Comparison of ENCODE assay signal across 13 cellular contexts in the genomic region with DNA sequence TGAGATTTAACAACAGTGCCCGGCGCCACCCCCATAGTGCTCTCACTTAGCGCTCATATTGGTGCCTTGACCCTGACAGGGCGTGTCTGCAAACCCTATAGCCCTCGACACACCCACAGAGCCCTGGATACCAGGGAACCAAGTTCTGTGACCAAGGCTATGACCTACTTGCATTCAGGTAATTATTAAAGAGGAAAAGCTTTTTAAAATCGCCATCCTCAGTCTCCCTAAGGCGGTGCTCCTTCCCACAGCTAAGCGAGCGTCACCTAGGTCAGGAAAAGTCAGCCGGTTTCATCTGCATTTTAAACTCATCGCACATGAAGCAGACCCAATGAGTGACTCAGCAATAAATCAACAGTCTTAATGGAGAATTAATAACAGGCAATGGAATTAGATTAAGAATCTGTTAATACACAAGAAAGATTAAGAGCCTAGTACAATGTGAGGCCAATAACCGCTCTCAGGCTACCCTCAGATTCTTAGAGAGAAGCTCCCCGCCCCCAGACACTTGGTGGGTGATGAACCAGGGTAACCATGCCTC. TPM values are rescaled to one million over a fixed set of nuclear protein-coding genes. Genes with fewer than 3 reads are reported as not detected.
DNase-seq lines count a peak whose midpoint lies in the region; ATAC-seq, FAIRE-seq and TF ChIP-seq lines count a peak whose summit lies in the region.
"Had no signal": no experiment of that assay in that cellular context is flagged by ENCODE, and none has a peak within 500 bp of the region (broad histone marks: within the 10 kb centered on the region; RNA-seq: fewer than 3 reads in every experiment).

No MANE protein-coding gene starts in this region.

- no peaks in the 10 kb centered on the region for H3K79me2 ChIP-seq in K562 (ENCODE audit: control insufficient read depth, insufficient read depth, low read length)

- H3K36me3 ChIP-seq in K562 (ENCODE audit: control insufficient read depth, insufficient read depth, low read length) (no peaks in the 10 kb centered on the region), small intestine (ENCODE audit: control insufficient read depth in 2 of 2, insufficient read depth in 2 of 2, low read length in 2 of 2) (no peaks in the 10 kb centered on the region)

- WGBS in K562 (ENCODE audit: insufficient coverage, low coverage, missing lambda C conversion rate), result 29% methylated on average over 12 of the region's 13 CpGs
- 55 to 83% (median 71%) methylated on average over 13 of the region's 13 CpGs for WGBS in small intestine, 3 donors

- CTCF ChIA-PET in Calu3 (lab: Charles Lee) (interaction anchor here (0.9 to 1.7 kb wide), 3 partner anchors 7 to 492 kb away, joined by 3 to 13 read pairs (median 3); no protein-coding TSS in a partner anchor), K562 (lab: Yijun Ruan, JAX; ENCODE audit: low intra/inter-chr PET ratio) (interaction anchor here (1.4 to 1.6 kb wide), 2 partner anchors 105 to 493 kb away, joined by 5 to 7 read pairs; no protein-coding TSS in a partner anchor)

- H3K4me3 Mint-ChIP-seq in Calu3 (ENCODE audit: low read depth, unreplicated experiment), result peak overlapping the region; percentile 70
- H3K4me3 Mint-ChIP-seq: B cell had no signal

- no peak overlapping the region for H3K4me2 ChIP-seq in K562 (ENCODE audit: insufficient read depth, low read length)

- H4K20me1 ChIP-seq in K562 (replicated peaks; ENCODE audit: control insufficient read depth, insufficient read depth, low read length), result no peaks in the 10 kb centered on the region

- no peak for TF ChIP-seq POLR2A in K562 (conservative IDR thresholded peaks at IDR 0.05)

- H3K27ac ChIP-seq in K562 (ENCODE audit: extremely low read depth, low read depth, low read length), result no peak overlapping the region
- H3K27ac ChIP-seq in small intestine (ENCODE audit: low read depth in 1 of 2, low read length in 1 of 2), result no peak overlapping the region
- H3K27ac ChIP-seq: RWPE1 had no signal

- no peak for TF ChIP-seq EP300 in K562 (IDR thresholded peaks at IDR 0.05; ENCODE audit: low read length)

- TF ChIP-seq RAD21 in K562 (CRISPR knock-in tag; conservative IDR thresholded peaks at IDR 0.05 in 1 of 2, IDR thresholded peaks at IDR 0.05 in 1 of 2), result no peak

- in situ Hi-C loops in K562 (cut with MboI), result loop anchor here (10.0 to 25.0 kb wide), 2 partner anchors 104 to 492 kb away; no protein-coding TSS in a partner anchor

- no peak overlapping the region for H3K9ac ChIP-seq in K562 (ENCODE audit: insufficient read depth in 1 of 2, low read depth in 2 of 2, low read length in 2 of 2)

- H3K4me1 ChIP-seq in K562 (replicated peaks in 1 of 2; ENCODE audit: control insufficient read depth in 2 of 2, insufficient read depth in 2 of 2, low read length in 2 of 2) (no peaks in the 10 kb centered on the region; a peak in 1 of 5 replicates), small intestine (ENCODE audit: control insufficient read depth in 2 of 2, insufficient read depth in 1 of 2, low read depth in 1 of 2, low read length in 1 of 2) (no peaks in the 10 kb centered on the region)

- intact Hi-C loops in Calu3 (cut with micrococcal nuclease; ENCODE audit: unreplicated experiment), result no loop called here
- intact Hi-C loops in K562 (cut with micrococcal nuclease), result loop anchor here (5.0 kb wide), 1 partner anchor 494 kb away; no protein-coding TSS in a partner anchor

- POLR2A ChIA-PET in K562 (lab: Yijun Ruan, JAX), result no interaction called here

- H3K27me3 ChIP-seq in K562 (ENCODE audit: control insufficient read depth in 2 of 2, insufficient read depth in 2 of 2, low read length in 2 of 2) (peaks cover 0 to 19% of the 10 kb centered on the region in 2 experiments; a peak in 2 of 5 replicates), small intestine (ENCODE audit: control insufficient read depth in 2 of 2, insufficient read depth in 2 of 2, low read length in 2 of 2) (no peaks in the 10 kb centered on the region)

- ATAC-seq in K562, result no peak

- BruUV-seq in Calu3 (replicated peaks; lab: Mats Ljungman, UMichigan), result no TSS peak
- BruUV-seq in K562 (replicated peaks; lab: Mats Ljungman, UMichigan), result no TSS peak

- no peaks in the 10 kb centered on the region for H3K36me3 Mint-ChIP-seq in Calu3 (ENCODE audit: insufficient read depth, unreplicated experiment)

- no peak overlapping the region for H2AFZ ChIP-seq in K562 (ENCODE audit: low read depth, low read length)

- H3K27ac Mint-ChIP-seq in Calu3 (ENCODE audit: unreplicated experiment), result no peak overlapping the region
- H3K27ac Mint-ChIP-seq: B cell had no signal

- peaks cover 1% of the 10 kb centered on the region for H3K27me3 Mint-ChIP-seq in Calu3 (ENCODE audit: unreplicated experiment)

- FAIRE-seq in K562 (lab: Jason Lieb, UNC) (no peak), small intestine (lab: Jason Lieb, UNC) (no peak)
- FAIRE-seq: D721Med, H54 had no signal

- H3K4me1 Mint-ChIP-seq in Calu3 (ENCODE audit: low read depth, unreplicated experiment), result no peaks in the 10 kb centered on the region
- H3K4me1 Mint-ChIP-seq: B cell had no signal

- TF ChIP-seq CTCF in Calu3 (IDR thresholded peaks at IDR 0.05; ENCODE audit: unreplicated experiment) (no peak), K562 (IDR thresholded peaks at IDR 0.05 in 2 of 3, conservative IDR thresholded peaks at IDR 0.05 in 1 of 3; ENCODE audit: insufficient read depth in 2 of 3, low read depth in 1 of 3, low read length in 3 of 3) (no peak)

- H3K9me3 Mint-ChIP-seq in Calu3 (ENCODE audit: low read depth, unreplicated experiment), result no peaks in the 10 kb centered on the region

- H3K9me3 ChIP-seq in K562 (replicated peaks; ENCODE audit: control insufficient read depth, insufficient read depth, low read depth, low read length) (no peaks in the 10 kb centered on the region), small intestine (ENCODE audit: control insufficient read depth, low read depth) (no peaks in the 10 kb centered on the region)

- H3K4me3 ChIP-seq in K562, result no peak overlapping the region
- H3K4me3 ChIP-seq in small intestine (ENCODE audit: low read depth in 1 of 2, low read length in 2 of 2), result no peak overlapping the region

- no peaks in the 10 kb centered on the region for H3K9me1 ChIP-seq in K562 (ENCODE audit: control insufficient read depth, insufficient read depth, low read length)

- DNase-seq in Calu3 (no peak), K562 (ENCODE audit: extremely low read depth in 1 of 4, low spot score in 3 of 4) (no peak), left kidney (ENCODE audit: low read depth, low spot score) (peak; percentile 65), small intestine (peak; percentile 43), NCI-H510A treated with DMSO at 0.1 percent for 48 hours (lab: John Stamatoyannopoulos, UW) (no peak), NCI-H774 (lab: John Stamatoyannopoulos, UW) (no peak), NCI-H524 (lab: John Stamatoyannopoulos, UW) (no peak)
- DNase-seq: NCI-H187 treated with DMSO at 0.1 percent for 48 hours, NCI-H524 treated with DMSO at 0.1 percent for 48 hours had no signal

TF ChIP-seq in K562, 482 proteins besides CTCF, POLR2A, EP300 and RAD21:
- no peak for TF ChIP-seq ATF7 (IDR thresholded peaks at IDR 0.05)
- TF ChIP-seq, protein P1, sequence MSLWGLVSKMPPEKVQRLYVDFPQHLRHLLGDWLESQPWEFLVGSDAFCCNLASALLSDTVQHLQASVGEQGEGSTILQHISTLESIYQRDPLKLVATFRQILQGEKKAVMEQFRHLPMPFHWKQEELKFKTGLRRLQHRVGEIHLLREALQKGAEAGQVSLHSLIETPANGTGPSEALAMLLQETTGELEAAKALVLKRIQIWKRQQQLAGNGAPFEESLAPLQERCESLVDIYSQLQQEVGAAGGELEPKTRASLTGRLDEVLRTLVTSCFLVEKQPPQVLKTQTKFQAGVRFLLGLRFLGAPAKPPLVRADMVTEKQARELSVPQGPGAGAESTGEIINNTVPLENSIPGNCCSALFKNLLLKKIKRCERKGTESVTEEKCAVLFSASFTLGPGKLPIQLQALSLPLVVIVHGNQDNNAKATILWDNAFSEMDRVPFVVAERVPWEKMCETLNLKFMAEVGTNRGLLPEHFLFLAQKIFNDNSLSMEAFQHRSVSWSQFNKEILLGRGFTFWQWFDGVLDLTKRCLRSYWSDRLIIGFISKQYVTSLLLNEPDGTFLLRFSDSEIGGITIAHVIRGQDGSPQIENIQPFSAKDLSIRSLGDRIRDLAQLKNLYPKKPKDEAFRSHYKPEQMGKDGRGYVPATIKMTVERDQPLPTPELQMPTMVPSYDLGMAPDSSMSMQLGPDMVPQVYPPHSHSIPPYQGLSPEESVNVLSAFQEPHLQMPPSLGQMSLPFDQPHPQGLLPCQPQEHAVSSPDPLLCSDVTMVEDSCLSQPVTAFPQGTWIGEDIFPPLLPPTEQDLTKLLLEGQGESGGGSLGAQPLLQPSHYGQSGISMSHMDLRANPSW (CRISPR knock-in tag; IDR thresholded peaks at IDR 0.05), result no peak
- TF ChIP-seq NFE2 (IDR thresholded peaks at IDR 0.05; ENCODE audit: low read depth), result 0 out of 2 replicates have a peak, but pooled peaks have one; percentile 16
- 0 out of 2 replicates have a peak, but pooled peaks have one; percentile 21 for TF ChIP-seq MAFG (tag; conservative IDR thresholded peaks at IDR 0.05)

RNA-seq across cellular contexts. Expression of a gene that starts 59.2 kb away (rescaled TPM):
- total RNA-seq in Calu3 (2022) (2.4 and 3.2 TPM in 2 replicates), K562 (2014; rRNA removed) (0.04 TPM in 1 of 2 replicates, not detected in the other), K562 (2014; rRNA removed; fragmentation: Illumina TruSeq; extraction: Trizol) (0.04 TPM in 1 of 2 replicates, not detected in the other), K562 (2015; rRNA removed; fragmentation: Illumina TruSeq; extraction: Trizol) (0.11 TPM in 1 of 2 replicates, not detected in the other), K562 (2021) (0.09 and 0.29 TPM in 2 replicates)
- total RNA-seq in K562 (2011; cell fraction: chromatin; rRNA removed; ENCODE audit: low replicate concordance), result 0.55 and 0.65 TPM in 2 replicates
- total RNA-seq in K562 (2011; cell fraction: nucleolus; rRNA removed), result 0.33 and 0.66 TPM in 2 replicates
- 0.38 TPM in 1 of 2 replicates, not detected in the other for total RNA-seq in K562 (2011; cell fraction: nucleoplasm; rRNA removed)
- polyA plus RNA-seq in K562 (2011; rRNA removed) (0.07 and 0.18 TPM in 2 replicates), K562 (2014; fragmentation: Illumina TruSeq; extraction: Trizol) (0.03 TPM in 1 of 2 replicates, not detected in the other), K562 (2014; fragmentation: Nextera tagmentation; extraction: Ambion mirVana) (under 1 TPM in 1 of 2 experiments, not detected in 1; 0.01 TPM), K562 (2014; rRNA removed) (0.08 TPM in 1 of 2 replicates, not detected in the other), small intestine (1 to 10 TPM in 2 of 3 donors, under 1 TPM in 1; 0.54 to 2.6 (median 1.8) TPM)
- 0.01 TPM in 2 replicates for polyA plus RNA-seq in K562 (2011; cell fraction: cytosol; rRNA removed)
- polyA plus RNA-seq in K562 (2011; cell fraction: nucleus; rRNA removed), result 0.10 and 0.52 TPM in 2 replicates
- polyA plus RNA-seq in K562 (2012), result 0.07 and 0.08 TPM in 2 replicates
- 0.24 and 0.28 TPM in 2 replicates for polyA minus RNA-seq in K562 (2011; rRNA and poly(A)+ RNA removed)
- polyA minus RNA-seq in K562 (2011; cell fraction: cytosol; rRNA and poly(A)+ RNA removed), result not detected in 2 replicates
- 0.11 TPM in 1 of 2 replicates, not detected in the other for polyA minus RNA-seq in K562 (2011; cell fraction: nucleus; rRNA and poly(A)+ RNA removed)

Comparison
In these comparisons a context has a peak if more than half of its experiments do, and no peak if none do; other contexts are left out.
1. DNase-seq: peak in left kidney (single experiment) and small intestine (single experiment); none in Calu3 (single experiment), K562 (0 of 4), NCI-H510A treated with DMSO at 0.1 percent for 48 hours (single experiment), NCI-H774 (single experiment) and NCI-H524 (0 of 2).